28 cellular contexts compared by ENCODE assay signal in the genomic region with DNA sequence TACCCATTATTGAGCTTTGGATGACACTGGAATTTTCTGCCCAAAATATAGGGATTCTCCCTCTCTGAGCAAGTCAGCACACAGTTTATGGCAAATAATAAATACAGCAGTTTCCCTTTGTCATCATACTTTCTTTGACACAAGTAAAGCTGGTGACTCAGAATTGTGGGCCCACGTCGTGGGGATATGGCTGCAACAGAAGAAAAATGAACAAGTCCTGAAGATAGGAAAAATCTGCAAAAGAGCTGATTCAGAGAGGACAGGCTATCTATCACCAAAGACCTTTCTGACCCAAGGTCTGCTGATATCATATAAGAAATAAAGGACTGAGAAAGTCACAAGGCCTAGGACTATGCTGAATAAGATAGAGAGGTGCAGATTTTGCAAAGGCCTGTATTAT.
"Had no signal": no experiment of that assay in that cellular context is flagged by ENCODE, and none has a peak within 500 bp of the region (broad histone marks: within the 10 kb centered on the region; RNA-seq: fewer than 3 reads in every experiment).

No MANE protein-coding gene starts in this region.

- H3K4me1 ChIP-seq: colonic mucosa, foreskin keratinocyte, gastroesophageal sphincter, heart left ventricle, parathyroid adenoma, prostate gland, right atrium auricular region, testis, tibial artery had no signal

- H3K9ac ChIP-seq: parathyroid adenoma had no signal

- H3K4me2 ChIP-seq: hepatocyte had no signal

- H3K4me1 Mint-ChIP-seq: memory B cell, natural killer cell had no signal

- H3K27ac Mint-ChIP-seq: dendritic cell treated with granulocyte-macrophage colony-stimulating factor and Interleukin-4, amounts not matched to agents 40 ng/mL and 50 ng/mL, for 4 days; endodermal cell; memory B cell; natural killer cell; stimulated activated memory B cell treated with anti-CD40 and anti-IgM and Interleukin-4, amounts not matched to agents 10 μg/mL and 1 μg/mL and 100 μg/mL, for 72 hours; type B pancreatic cell had no signal

- H2AFZ ChIP-seq: hepatocyte, parathyroid adenoma had no signal

- H3K27ac ChIP-seq: colonic mucosa, epithelial cell of prostate, foreskin keratinocyte, gastroesophageal sphincter, heart left ventricle, hepatocyte, neutrophil, parathyroid adenoma, prostate gland, right atrium auricular region, testis, tibial artery had no signal

- DNase-seq: colonic mucosa; effector CD8-positive, alpha-beta T cell; endodermal cell; foreskin keratinocyte; heart left ventricle; kidney; natural killer cell; stimulated activated CD4-positive, alpha-beta T cell treated with anti-CD3 and anti-CD28 coated beads, Interleukin-2, amount 100 ng/mL, for 24 hours; stimulated activated CD4-positive, alpha-beta T cell treated with anti-CD3 and anti-CD28 coated beads, Interleukin-4, amount 100 ng/mL, for 4 hours; stimulated activated naive CD8-positive, alpha-beta T cell treated with anti-CD3 and anti-CD28 coated beads, Interleukin-15, Interleukin-2, amounts not matched to agents 100 U/mL and 50 U/mL, for 24 hours; substantia nigra; testis; tibial artery had no signal

- H3K36me3 Mint-ChIP-seq: memory B cell; natural killer cell; stimulated activated memory B cell treated with anti-CD40 and anti-IgM and Interleukin-4, amounts not matched to agents 10 μg/mL and 1 μg/mL and 100 μg/mL, for 72 hours; type B pancreatic cell had no signal

- H3K4me3 Mint-ChIP-seq: dendritic cell treated with granulocyte-macrophage colony-stimulating factor and Interleukin-4, amounts not matched to agents 40 ng/mL and 50 ng/mL, for 4 days; endodermal cell; memory B cell; natural killer cell; stimulated activated memory B cell treated with anti-CD40 and anti-IgM and Interleukin-4, amounts not matched to agents 10 μg/mL and 1 μg/mL and 100 μg/mL, for 72 hours; type B pancreatic cell had no signal

- ATAC-seq: esophagus mucosa; foreskin keratinocyte; gastroesophageal sphincter; heart left ventricle; left lobe of liver; natural killer cell; sciatic nerve; stimulated activated memory B cell treated with anti-CD40 and anti-IgM and Interleukin-4, amounts not matched to agents 10 μg/mL and 1 μg/mL and 100 μg/mL, for 72 hours; stimulated activated naive CD8-positive, alpha-beta T cell treated with anti-CD3 and anti-CD28 coated beads, Interleukin-15, Interleukin-2, amounts not matched to agents 100 U/mL and 50 U/mL, for 24 hours had no signal

- H3K79me2 ChIP-seq: hepatocyte, parathyroid adenoma had no signal

- H3K27me3 Mint-ChIP-seq: dendritic cell treated with granulocyte-macrophage colony-stimulating factor and Interleukin-4, amounts not matched to agents 40 ng/mL and 50 ng/mL, for 4 days; memory B cell; stimulated activated memory B cell treated with anti-CD40 and anti-IgM and Interleukin-4, amounts not matched to agents 10 μg/mL and 1 μg/mL and 100 μg/mL, for 72 hours; type B pancreatic cell had no signal

- H3K9me3 ChIP-seq: colonic mucosa, gastroesophageal sphincter, heart left ventricle, neutrophil, prostate gland, right atrium auricular region, testis, tibial artery had no signal

- H3K36me3 ChIP-seq: colonic mucosa, gastroesophageal sphincter, heart left ventricle, neutrophil, prostate gland, right atrium auricular region, tibial artery had no signal

- H3K4me3 ChIP-seq: colonic mucosa, gastroesophageal sphincter, heart left ventricle, hepatocyte, lung, prostate gland, right atrium auricular region, testis, tibial artery had no signal

- H3K27me3 ChIP-seq: colonic mucosa, foreskin keratinocyte, gastroesophageal sphincter, heart left ventricle, hepatocyte, neutrophil, right atrium auricular region, testis, tibial artery had no signal

- H3K9me3 Mint-ChIP-seq: dendritic cell treated with granulocyte-macrophage colony-stimulating factor and Interleukin-4, amounts not matched to agents 40 ng/mL and 50 ng/mL, for 4 days; endodermal cell; memory B cell; stimulated activated memory B cell treated with anti-CD40 and anti-IgM and Interleukin-4, amounts not matched to agents 10 μg/mL and 1 μg/mL and 100 μg/mL, for 72 hours; type B pancreatic cell had no signal
